Comparison of ENCODE assay signal across 19 cellular contexts in genomic region chr19:30174791-30175190, GRCh38.
"Had no signal": no experiment of that assay in that cellular context is flagged by ENCODE, and none has a peak within 500 bp of the region (broad histone marks: within the 10 kb centered on the region; RNA-seq: fewer than 3 reads in every experiment).

No MANE protein-coding gene starts in this region.

- DNase-seq: Kasumi-1, MM.1S, NCI-H1048, NCI-H1105, NCI-H1417 treated with DMSO at 0.1 percent for 48 hours, NCI-H146, NCI-H187, NCI-H2029, NCI-H2081 treated with DMSO at 0.1 percent for 48 hours, NCI-H2171, NCI-H226, NCI-H446, NCI-H510A, NCI-H82, OCI-M1, PC-9, Peyer's patch, SHP77 treated with DMSO at 0.1 percent for 48 hours, SJCRH30 had no signal
